In the genomic region with DNA sequence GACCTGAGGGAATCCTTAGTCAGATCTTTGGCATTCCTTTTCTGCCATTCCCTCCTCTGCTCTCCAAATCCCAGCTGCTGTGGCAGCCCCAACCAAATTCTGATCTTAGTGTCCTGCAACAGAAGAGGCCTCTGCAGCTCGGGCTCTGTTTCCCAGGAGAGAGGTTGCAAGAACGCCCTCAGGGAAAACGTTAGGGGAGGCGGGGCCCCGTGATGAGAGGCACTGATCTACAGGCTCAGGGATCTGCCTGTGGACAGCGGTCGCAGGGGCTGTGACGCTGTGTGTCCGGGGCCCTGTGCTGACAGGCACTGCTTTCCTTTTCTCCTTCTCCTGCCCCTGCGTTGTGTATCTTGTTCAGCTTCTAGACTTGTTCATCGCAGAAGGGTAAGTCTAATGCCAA, we compare ENCODE assay signal across 23 cellular contexts. TPM values are rescaled to one million over a fixed set of nuclear protein-coding genes. Genes with fewer than 3 reads are reported as not detected.
DNase-seq lines count a peak whose midpoint lies in the region; ATAC-seq and TF ChIP-seq lines count a peak whose summit lies in the region.
"Had no signal": no experiment of that assay in that cellular context is flagged by ENCODE, and none has a peak within 500 bp of the region (broad histone marks: within the 10 kb centered on the region; RNA-seq: fewer than 3 reads in every experiment).

No MANE protein-coding gene starts in this region.

- peaks cover 0 to 4% (median 0%) of the 10 kb centered on the region in 9 donors for H3K27me3 ChIP-seq in heart left ventricle
- H3K27me3 ChIP-seq in right atrium auricular region: no peaks in the 10 kb centered on the region
- H3K27me3 ChIP-seq in NT2/D1 (ENCODE audit: insufficient read depth, insufficient read length): no peaks in the 10 kb centered on the region
- H3K27me3 ChIP-seq in spleen (replicated peaks in 1 of 7): peaks cover 0 to 50% (median 3%) of the 10 kb centered on the region in 7 donors
- H3K27me3 ChIP-seq: adrenal gland had no signal

- DNase-seq in heart left ventricle (peak in 3 of 5 donors; percentile 17 to 45 (median 26)), right atrium auricular region (ENCODE audit: low spot score) (no peak), NT2/D1 (ENCODE audit: low read depth, low spot score) (peak; percentile 32), islet precursor cell (peak; percentile 95), spleen (peak; percentile 35), NCI-H69 (lab: John Stamatoyannopoulos, UW) (no peak), KG1 (lab: John Stamatoyannopoulos, UW) (no peak)
- no peak for DNase-seq in activated CD4-positive, alpha-beta T cell treated with anti-CD3 and anti-CD28 coated beads, Interleukin-2, amount 50 U/mL, for 4 hours
- DNase-seq: ACHN; activated CD4-positive, alpha-beta T cell treated with anti-CD3 and anti-CD28 coated beads for 36 hours; activated CD8-positive, alpha-beta memory T cell treated with anti-CD3 and anti-CD28 coated beads, Interleukin-2, amount 10 ng/mL, durations not matched to agents 7 days and 5 days; adrenal gland; CD4-positive, alpha-beta memory T cell; DMS153; NCI-H2107; NCI-H510A; small intestine; stimulated activated CD4-positive, alpha-beta T cell treated with anti-CD3 and anti-CD28 coated beads, Interleukin-2, amount 100 ng/mL, for 48 hours; stimulated activated naive CD4-positive, alpha-beta T cell treated with Interleukin-2 at 50 U/mL for 16 hours had no signal

- intact Hi-C loops in heart left ventricle (cut with DNase I): no loop called here
- intact Hi-C loops in spleen (cut with DNase I; ENCODE audit: low total_unique reads): no loop called here

- no peak for TF ChIP-seq POLR2A in heart left ventricle (IDR thresholded peaks at IDR 0.05)
- no peak for TF ChIP-seq POLR2A in spleen (IDR thresholded peaks at IDR 0.05)

- H3K27ac ChIP-seq in heart left ventricle (no peak overlapping the region), right atrium auricular region (no peak overlapping the region), spleen (no peak overlapping the region)
- H3K27ac ChIP-seq: adrenal gland, hepatocyte, RWPE1 had no signal

- TF ChIP-seq CTCF in heart left ventricle (IDR thresholded peaks at IDR 0.05) (no peak), right atrium auricular region (IDR thresholded peaks at IDR 0.05) (no peak), spleen (IDR thresholded peaks at IDR 0.05 in 8 of 11, conservative IDR thresholded peaks at IDR 0.05 in 3 of 11) (no peak)

- H3K9ac ChIP-seq in NT2/D1 (ENCODE audit: insufficient read length, low read depth): peak overlapping the region; percentile 53

- H3K4me1 ChIP-seq in heart left ventricle (no peaks in the 10 kb centered on the region), right atrium auricular region (no peaks in the 10 kb centered on the region), NT2/D1 (ENCODE audit: insufficient read depth, insufficient read length) (peaks cover 2% of the 10 kb centered on the region), spleen (peaks cover 0 to 8% (median 0%) of the 10 kb centered on the region in 6 donors)
- H3K4me1 ChIP-seq: adrenal gland had no signal

- ATAC-seq in heart left ventricle: no peak
- ATAC-seq: activated CD4-positive, alpha-beta T cell treated with anti-CD3 and anti-CD28 coated beads for 36 hours; activated CD8-positive, alpha-beta memory T cell treated with anti-CD3 and anti-CD28 coated beads, Interleukin-2, amount 10 ng/mL, durations not matched to agents 7 days and 5 days; natural killer cell treated with Interleukin-12 subunit alpha and Interleukin-12 subunit beta and Interleukin-15 and Interleukin-18, amount 100 ng/mL, for 72 hours had no signal

- WGBS in heart left ventricle, 4 donors: 49 to 65% (median 61%) methylated on average over 11 of the region's 11 CpGs
- 61 to 71% (median 70%) methylated on average over 11 of the region's 11 CpGs for WGBS in spleen, 5 donors

- H3K36me3 ChIP-seq in heart left ventricle (no peaks in the 10 kb centered on the region), right atrium auricular region (no peaks in the 10 kb centered on the region), NT2/D1 (ENCODE audit: insufficient read depth, insufficient read length, low read length) (no peaks in the 10 kb centered on the region), spleen (no peaks in the 10 kb centered on the region)
- H3K36me3 ChIP-seq: adrenal gland had no signal

- peaks cover 0 to 12% (median 0%) of the 10 kb centered on the region in 12 donors for H3K9me3 ChIP-seq in heart left ventricle
- no peaks in the 10 kb centered on the region for H3K9me3 ChIP-seq in right atrium auricular region
- no peaks in the 10 kb centered on the region for H3K9me3 ChIP-seq in NT2/D1 (ENCODE audit: insufficient read depth, low read length)
- peaks cover 0 to 13% (median 3%) of the 10 kb centered on the region in 8 donors for H3K9me3 ChIP-seq in spleen
- H3K9me3 ChIP-seq: adrenal gland had no signal

- H3K4me3 ChIP-seq in heart left ventricle: no peak overlapping the region
- H3K4me3 ChIP-seq in right atrium auricular region: no peak overlapping the region
- H3K4me3 ChIP-seq in NT2/D1 (ENCODE audit: insufficient read length, low read depth): no peak overlapping the region
- no peak overlapping the region for H3K4me3 ChIP-seq in spleen
- H3K4me3 ChIP-seq: adrenal gland, hepatocyte had no signal

RNA-seq across cellular contexts. Expression of a gene that starts 57.3 kb away (rescaled TPM):
- total RNA-seq in heart left ventricle: 100 to 1,000 TPM in 1 of 9 donors, 10 to 100 TPM in 8; 13.2 to 127 (median 45.9) TPM
- polyA plus RNA-seq in heart left ventricle: 10 to 100 TPM in 1 of 2 donors, 1 to 10 TPM in 1; 4.0 to 33.1 TPM
- total RNA-seq in right atrium auricular region: 1 to 10 TPM; 3.4 to 4.1 TPM
- total RNA-seq in spleen: 1 to 10 TPM in 4 of 7 donors, under 1 TPM in 2, not detected in 1; 0.85 to 6.0 (median 1.6) TPM
- polyA plus RNA-seq in spleen: 1 to 10 TPM in 1 of 3 donors, under 1 TPM in 2; 0.55 to 1.0 (median 0.96) TPM
- total RNA-seq: HT-29 had no signal

Comparison
In these comparisons a context has a peak if more than half of its experiments do, and no peak if none do; other contexts are left out.
1. DNase-seq: peak in heart left ventricle (3 of 5), NT2/D1 (single experiment), islet precursor cell (single experiment) and spleen (single experiment); none in right atrium auricular region (single experiment), NCI-H69 (single experiment), activated CD4-positive, alpha-beta T cell treated with anti-CD3 and anti-CD28 coated beads, Interleukin-2, amount 50 U/mL, for 4 hours (0 of 2) and KG1 (single experiment).